ENCODE assay signal across 14 cellular contexts in the genomic region with DNA sequence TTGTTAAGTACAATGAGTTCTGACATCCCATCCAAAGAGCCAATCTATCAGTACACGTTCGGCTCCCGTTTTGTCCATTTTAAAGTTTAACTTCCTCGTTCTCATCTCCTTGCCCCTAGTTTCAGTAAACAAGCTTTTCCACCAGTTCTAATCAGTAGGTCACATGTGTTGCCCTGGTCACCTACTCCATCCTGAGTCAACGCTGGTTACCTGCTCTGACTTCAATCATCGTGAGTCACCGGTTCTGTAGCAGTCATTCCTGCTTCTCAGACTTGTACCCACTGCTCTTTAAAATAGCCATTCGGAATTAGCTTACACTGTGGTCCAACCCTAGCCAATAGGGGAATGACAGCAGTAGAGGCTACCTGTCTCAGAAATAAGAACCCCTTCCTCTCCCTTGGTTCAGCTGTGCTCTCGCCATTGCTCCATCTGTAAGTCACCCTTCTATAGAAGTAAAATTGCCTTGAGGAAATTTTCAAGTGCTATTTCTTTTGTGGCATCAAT.
DNase-seq lines count a peak whose midpoint lies in the region; ATAC-seq and TF ChIP-seq lines count a peak whose summit lies in the region.
"Had no signal": no experiment of that assay in that cellular context is flagged by ENCODE, and none has a peak within 500 bp of the region (broad histone marks: within the 10 kb centered on the region; RNA-seq: fewer than 3 reads in every experiment).

No MANE protein-coding gene starts in this region.

- TF ChIP-seq CTCF in coronary artery (IDR thresholded peaks at IDR 0.05) (no peak), mucosa of descending colon (IDR thresholded peaks at IDR 0.05) (no peak)

- H3K9me3 ChIP-seq in mucosa of descending colon = no peaks in the 10 kb centered on the region
- H3K9me3 ChIP-seq: sigmoid colon, SJSA1 had no signal

- no peaks in the 10 kb centered on the region for H3K36me3 ChIP-seq in mucosa of descending colon (ENCODE audit: low read depth)
- H3K36me3 ChIP-seq: sigmoid colon, SJSA1 had no signal

- no peak for DNase-seq in activated CD4-positive, CD25-positive, alpha-beta regulatory T cell treated with anti-CD3 and anti-CD28 coated beads, Interleukin-2, amount 50 U/mL, for 72 hours
- DNase-seq in M059J (ENCODE audit: low read depth) (peak; percentile 96), coronary artery (ENCODE audit: low spot score) (peak; percentile 14), mucosa of descending colon (no peak), COR-L47 (lab: John Stamatoyannopoulos, UW) (no peak)
- DNase-seq: GM23248, NCI-H1092 treated with DMSO at 0.1 percent for 48 hours, NCI-H524, sigmoid colon had no signal

- intact Hi-C loops in mucosa of descending colon (cut with DNase I, micrococcal nuclease) = no loop called here

- H3K4me3 ChIP-seq in coronary artery (no peak overlapping the region), mucosa of descending colon (no peak overlapping the region)
- H3K4me3 ChIP-seq: GM23248, sigmoid colon, SJSA1 had no signal

- no peak overlapping the region for H3K27ac ChIP-seq in coronary artery
- H3K27ac ChIP-seq: GM23248, sigmoid colon, SJSA1, VCaP had no signal

- no peaks in the 10 kb centered on the region for H3K4me1 ChIP-seq in mucosa of descending colon (ENCODE audit: low read depth)
- H3K4me1 ChIP-seq: sigmoid colon, SJSA1 had no signal

- ATAC-seq in activated CD4-positive, CD25-positive, alpha-beta regulatory T cell treated with anti-CD3 and anti-CD28 coated beads, Interleukin-2, amount 50 U/mL, for 24 hours = peak; percentile 50 to 62
- ATAC-seq in mucosa of descending colon (peak; percentile 72), HG02610 (IDR thresholded peaks at IDR 0.05; ENCODE audit: unreplicated experiment) (no peak), HG03139 (IDR thresholded peaks at IDR 0.05; ENCODE audit: unreplicated experiment) (no peak)

Comparison
In these comparisons a context has a peak if more than half of its experiments do, and no peak if none do; other contexts are left out.
1. ATAC-seq: peak in activated CD4-positive, CD25-positive, alpha-beta regulatory T cell treated with anti-CD3 and anti-CD28 coated beads, Interleukin-2, amount 50 U/mL, for 24 hours (2 of 2) and mucosa of descending colon (single experiment); none in HG02610 (single experiment) and HG03139 (single experiment).
2. DNase-seq: peak in M059J (single experiment) and coronary artery (single experiment); none in activated CD4-positive, CD25-positive, alpha-beta regulatory T cell treated with anti-CD3 and anti-CD28 coated beads, Interleukin-2, amount 50 U/mL, for 72 hours (single experiment), mucosa of descending colon (0 of 3) and COR-L47 (single experiment).